In the genomic region with DNA sequence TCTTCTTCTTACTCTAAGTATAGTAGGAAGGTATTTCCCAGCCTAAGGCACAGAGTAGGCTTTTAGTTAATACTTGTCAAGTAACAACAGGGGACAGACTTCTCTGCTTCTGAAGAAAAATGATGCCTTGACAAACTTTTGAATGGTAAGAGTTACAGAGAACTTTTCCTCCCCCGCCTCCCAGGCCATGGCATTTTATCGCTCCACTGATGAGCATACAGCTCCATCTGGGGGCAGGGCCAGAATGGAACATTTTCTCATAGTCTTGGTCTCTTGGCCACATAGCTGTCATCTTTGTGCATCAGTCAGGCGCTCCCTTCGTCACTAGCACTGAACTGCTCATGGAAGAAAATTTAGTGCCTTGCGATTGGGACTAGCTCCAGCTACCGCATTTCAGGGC, we compare ENCODE assay signal across 8 cellular contexts.
A peak's percentile ranks its signal among the peaks of the same experiment; 100 is the strongest.
DNase-seq lines count a peak whose midpoint lies in the region; ATAC-seq and TF ChIP-seq lines count a peak whose summit lies in the region.

No MANE protein-coding gene starts in this region.

- H3K9me3 Mint-ChIP-seq in activated naive CD4-positive, alpha-beta T cell treated with anti-CD3 and anti-CD28 coated beads for 36 hours = no peaks in the 10 kb centered on the region

- no peaks in the 10 kb centered on the region for H3K27me3 ChIP-seq in lung (ENCODE audit: control insufficient read depth, insufficient read depth)

- intact Hi-C loops in activated naive CD4-positive, alpha-beta T cell treated with anti-CD3 and anti-CD28 coated beads for 36 hours (cut with micrococcal nuclease) = loop anchor here (2.0 to 5.0 kb wide), 2 partner anchors 559 to 1070 kb away; no protein-coding TSS in a partner anchor

- H3K36me3 ChIP-seq in lung (ENCODE audit: control insufficient read depth in 2 of 2, insufficient read depth in 2 of 2, low read length in 2 of 2) = no peaks in the 10 kb centered on the region

- ATAC-seq in lung (ENCODE audit: insufficient read depth, low FRiP score) (peak; percentile 75), HG03108 (IDR thresholded peaks at IDR 0.05; ENCODE audit: unreplicated experiment) (no peak)

- no peak overlapping the region for H3K27ac ChIP-seq in lung (ENCODE audit: low read depth in 1 of 2, low read length in 1 of 2)

- H3K4me1 ChIP-seq in lung (ENCODE audit: control insufficient read depth in 2 of 2, insufficient read depth in 2 of 2, low read length in 2 of 2) = peaks cover 0 to 5% of the 10 kb centered on the region in 2 donors

- DNase-seq in activated naive CD4-positive, alpha-beta T cell treated with anti-CD3 and anti-CD28 coated beads for 36 hours = peak; percentile 27
- DNase-seq in activated naive CD4-positive, alpha-beta T cell (lab: John Stamatoyannopoulos, UW) = no peak
- DNase-seq in NCI-H460 (ENCODE audit: extremely low read depth, low read depth) (peak; percentile 81), dermis blood vessel endothelial cell (peak; percentile 71), lung (ENCODE audit: low spot score) (peak; percentile 53), NCI-H1417 treated with DMSO at 0.1 percent for 48 hours (lab: John Stamatoyannopoulos, UW) (no peak), DMS79 (lab: John Stamatoyannopoulos, UW) (no peak)

- peak; percentile 40 for TF ChIP-seq CTCF in lung (IDR thresholded peaks at IDR 0.05; ENCODE audit: control extremely low read depth, extremely low read depth)

- H3K4me3 Mint-ChIP-seq in activated naive CD4-positive, alpha-beta T cell treated with anti-CD3 and anti-CD28 coated beads for 36 hours = no peak overlapping the region

- H3K9me3 ChIP-seq in lung (ENCODE audit: control insufficient read depth in 2 of 2, insufficient read depth in 1 of 2, low read length in 1 of 2) = no peaks in the 10 kb centered on the region

- CTCF ChIA-PET in activated naive CD4-positive, alpha-beta T cell treated with anti-CD3 and anti-CD28 coated beads for 36 hours (lab: Charles Lee) = interaction anchor here (0.6 kb wide), 1 partner anchor 10 kb away, joined by 3 read pairs; no protein-coding TSS in a partner anchor

- H3K36me3 Mint-ChIP-seq in activated naive CD4-positive, alpha-beta T cell treated with anti-CD3 and anti-CD28 coated beads for 36 hours (ENCODE audit: low read depth) = no peaks in the 10 kb centered on the region

- H3K27me3 Mint-ChIP-seq in activated naive CD4-positive, alpha-beta T cell treated with anti-CD3 and anti-CD28 coated beads for 36 hours (ENCODE audit: low read depth) = peaks cover 4% of the 10 kb centered on the region

- no peak overlapping the region for H3K27ac Mint-ChIP-seq in activated naive CD4-positive, alpha-beta T cell treated with anti-CD3 and anti-CD28 coated beads for 36 hours

- 65 to 73% methylated on average over 6 of the region's 6 CpGs for WGBS in lung, 2 donors

- H3K4me3 ChIP-seq in lung = no peak overlapping the region

- no peaks in the 10 kb centered on the region for H3K4me1 Mint-ChIP-seq in activated naive CD4-positive, alpha-beta T cell treated with anti-CD3 and anti-CD28 coated beads for 36 hours (ENCODE audit: low read depth)

Comparison
In these comparisons a context has a peak if more than half of its experiments do, and no peak if none do; other contexts are left out.
1. DNase-seq: peak in activated naive CD4-positive, alpha-beta T cell treated with anti-CD3 and anti-CD28 coated beads for 36 hours (single experiment), NCI-H460 (single experiment), dermis blood vessel endothelial cell (single experiment) and lung (single experiment); none in activated naive CD4-positive, alpha-beta T cell (0 of 4), NCI-H1417 treated with DMSO at 0.1 percent for 48 hours (single experiment) and DMS79 (single experiment).